1 cellular context compared by ENCODE assay signal in the genomic region with DNA sequence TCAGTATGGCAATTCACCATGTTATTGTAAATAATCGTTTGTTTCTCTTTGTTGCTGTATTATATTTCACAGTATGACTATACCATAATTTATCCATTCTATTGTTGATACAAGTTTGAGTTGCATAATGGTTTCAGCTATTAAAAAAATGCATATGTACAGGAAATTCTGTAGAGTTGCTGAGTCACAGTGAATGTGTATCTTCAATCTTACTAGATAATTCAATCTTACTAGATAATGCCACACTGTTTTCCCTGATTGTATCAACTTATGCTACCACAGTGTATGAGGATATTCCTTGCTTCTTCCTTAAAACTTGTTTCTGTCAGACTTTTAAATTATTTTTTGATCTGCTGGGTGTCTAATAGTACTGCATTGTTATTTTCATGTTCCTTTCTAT.
A peak's percentile ranks its signal among the peaks of the same experiment; 100 is the strongest.
TF ChIP-seq lines count a peak whose summit lies in the region.

No MANE protein-coding gene starts in this region.

TF ChIP-seq in K562, 482 proteins besides CTCF, POLR2A, EP300 and RAD21 (continued from another document and continues in another):
- no peak for TF ChIP-seq CHD7 (IDR thresholded peaks at IDR 0.05; ENCODE audit: low read depth, low read length)
- no peak for TF ChIP-seq MCM3 (IDR thresholded peaks at IDR 0.05)
- TF ChIP-seq ESRRA (IDR thresholded peaks at IDR 0.05; ENCODE audit: borderline replicate concordance, low read depth): no peak
- TF ChIP-seq SMARCA4 (IDR thresholded peaks at IDR 0.05): peak; percentile 84
- TF ChIP-seq FOS (IDR thresholded peaks at IDR 0.05; ENCODE audit: extremely low read depth, insufficient read length): no peak
- no peak for TF ChIP-seq NR2F6 (CRISPR knock-in tag; IDR thresholded peaks at IDR 0.05)
- TF ChIP-seq RB1 (IDR thresholded peaks at IDR 0.05; ENCODE audit: low read depth): no peak
- peak; percentile 32; the same call in 1 of the 2 replicates for TF ChIP-seq POLR2H (tag; IDR thresholded peaks at IDR 0.05; ENCODE audit: low read depth)
- TF ChIP-seq, protein P1, sequence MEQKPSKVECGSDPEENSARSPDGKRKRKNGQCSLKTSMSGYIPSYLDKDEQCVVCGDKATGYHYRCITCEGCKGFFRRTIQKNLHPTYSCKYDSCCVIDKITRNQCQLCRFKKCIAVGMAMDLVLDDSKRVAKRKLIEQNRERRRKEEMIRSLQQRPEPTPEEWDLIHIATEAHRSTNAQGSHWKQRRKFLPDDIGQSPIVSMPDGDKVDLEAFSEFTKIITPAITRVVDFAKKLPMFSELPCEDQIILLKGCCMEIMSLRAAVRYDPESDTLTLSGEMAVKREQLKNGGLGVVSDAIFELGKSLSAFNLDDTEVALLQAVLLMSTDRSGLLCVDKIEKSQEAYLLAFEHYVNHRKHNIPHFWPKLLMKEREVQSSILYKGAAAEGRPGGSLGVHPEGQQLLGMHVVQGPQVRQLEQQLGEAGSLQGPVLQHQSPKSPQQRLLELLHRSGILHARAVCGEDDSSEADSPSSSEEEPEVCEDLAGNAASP (IDR thresholded peaks at IDR 0.05): no peak
- TF ChIP-seq ZBTB33 (CRISPR knock-in tag; IDR thresholded peaks at IDR 0.05): no peak
- TF ChIP-seq GABPB2 (CRISPR knock-in tag; conservative IDR thresholded peaks at IDR 0.05): no peak
- TF ChIP-seq, protein P2, sequence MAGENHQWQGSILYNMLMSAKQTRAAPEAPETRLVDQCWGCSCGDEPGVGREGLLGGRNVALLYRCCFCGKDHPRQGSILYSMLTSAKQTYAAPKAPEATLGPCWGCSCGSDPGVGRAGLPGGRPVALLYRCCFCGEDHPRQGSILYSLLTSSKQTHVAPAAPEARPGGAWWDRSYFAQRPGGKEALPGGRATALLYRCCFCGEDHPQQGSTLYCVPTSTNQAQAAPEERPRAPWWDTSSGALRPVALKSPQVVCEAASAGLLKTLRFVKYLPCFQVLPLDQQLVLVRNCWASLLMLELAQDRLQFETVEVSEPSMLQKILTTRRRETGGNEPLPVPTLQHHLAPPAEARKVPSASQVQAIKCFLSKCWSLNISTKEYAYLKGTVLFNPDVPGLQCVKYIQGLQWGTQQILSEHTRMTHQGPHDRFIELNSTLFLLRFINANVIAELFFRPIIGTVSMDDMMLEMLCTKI (IDR thresholded peaks at IDR 0.05; ENCODE audit: partially characterized antibody): no peak
- no peak for TF ChIP-seq TCF7 (IDR thresholded peaks at IDR 0.05; ENCODE audit: borderline replicate concordance)
- no peak for TF ChIP-seq POLR2AphosphoS2 (IDR thresholded peaks at IDR 0.05; ENCODE audit: low read length)
- TF ChIP-seq SMARCC2 (IDR thresholded peaks at IDR 0.05; ENCODE audit: low read depth): peak; percentile 47; the same call in 1 of the 2 replicates
- TF ChIP-seq TEAD1 (CRISPR knock-in tag; IDR thresholded peaks at IDR 0.05): no peak
- TF ChIP-seq THRAP3 (IDR thresholded peaks at IDR 0.05; ENCODE audit: borderline replicate concordance): no peak
- TF ChIP-seq, protein P3, sequence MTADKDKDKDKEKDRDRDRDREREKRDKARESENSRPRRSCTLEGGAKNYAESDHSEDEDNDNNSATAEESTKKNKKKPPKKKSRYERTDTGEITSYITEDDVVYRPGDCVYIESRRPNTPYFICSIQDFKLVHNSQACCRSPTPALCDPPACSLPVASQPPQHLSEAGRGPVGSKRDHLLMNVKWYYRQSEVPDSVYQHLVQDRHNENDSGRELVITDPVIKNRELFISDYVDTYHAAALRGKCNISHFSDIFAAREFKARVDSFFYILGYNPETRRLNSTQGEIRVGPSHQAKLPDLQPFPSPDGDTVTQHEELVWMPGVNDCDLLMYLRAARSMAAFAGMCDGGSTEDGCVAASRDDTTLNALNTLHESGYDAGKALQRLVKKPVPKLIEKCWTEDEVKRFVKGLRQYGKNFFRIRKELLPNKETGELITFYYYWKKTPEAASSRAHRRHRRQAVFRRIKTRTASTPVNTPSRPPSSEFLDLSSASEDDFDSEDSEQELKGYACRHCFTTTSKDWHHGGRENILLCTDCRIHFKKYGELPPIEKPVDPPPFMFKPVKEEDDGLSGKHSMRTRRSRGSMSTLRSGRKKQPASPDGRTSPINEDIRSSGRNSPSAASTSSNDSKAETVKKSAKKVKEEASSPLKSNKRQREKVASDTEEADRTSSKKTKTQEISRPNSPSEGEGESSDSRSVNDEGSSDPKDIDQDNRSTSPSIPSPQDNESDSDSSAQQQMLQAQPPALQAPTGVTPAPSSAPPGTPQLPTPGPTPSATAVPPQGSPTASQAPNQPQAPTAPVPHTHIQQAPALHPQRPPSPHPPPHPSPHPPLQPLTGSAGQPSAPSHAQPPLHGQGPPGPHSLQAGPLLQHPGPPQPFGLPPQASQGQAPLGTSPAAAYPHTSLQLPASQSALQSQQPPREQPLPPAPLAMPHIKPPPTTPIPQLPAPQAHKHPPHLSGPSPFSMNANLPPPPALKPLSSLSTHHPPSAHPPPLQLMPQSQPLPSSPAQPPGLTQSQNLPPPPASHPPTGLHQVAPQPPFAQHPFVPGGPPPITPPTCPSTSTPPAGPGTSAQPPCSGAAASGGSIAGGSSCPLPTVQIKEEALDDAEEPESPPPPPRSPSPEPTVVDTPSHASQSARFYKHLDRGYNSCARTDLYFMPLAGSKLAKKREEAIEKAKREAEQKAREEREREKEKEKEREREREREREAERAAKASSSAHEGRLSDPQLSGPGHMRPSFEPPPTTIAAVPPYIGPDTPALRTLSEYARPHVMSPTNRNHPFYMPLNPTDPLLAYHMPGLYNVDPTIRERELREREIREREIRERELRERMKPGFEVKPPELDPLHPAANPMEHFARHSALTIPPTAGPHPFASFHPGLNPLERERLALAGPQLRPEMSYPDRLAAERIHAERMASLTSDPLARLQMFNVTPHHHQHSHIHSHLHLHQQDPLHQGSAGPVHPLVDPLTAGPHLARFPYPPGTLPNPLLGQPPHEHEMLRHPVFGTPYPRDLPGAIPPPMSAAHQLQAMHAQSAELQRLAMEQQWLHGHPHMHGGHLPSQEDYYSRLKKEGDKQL (CRISPR knock-in tag; IDR thresholded peaks at IDR 0.05; ENCODE audit: borderline replicate concordance): no peak
- TF ChIP-seq CGGBP1 (CRISPR knock-in tag; IDR thresholded peaks at IDR 0.05): no peak
- no peak for TF ChIP-seq ILF3 (IDR thresholded peaks at IDR 0.05; ENCODE audit: borderline replicate concordance)
- peak; percentile 92 for TF ChIP-seq C11orf30 (IDR thresholded peaks at IDR 0.05; ENCODE audit: low read depth)
- no peak for TF ChIP-seq ARID2 (IDR thresholded peaks at IDR 0.05)
- no peak for TF ChIP-seq ZNF695 (CRISPR knock-in tag; IDR thresholded peaks at IDR 0.05)
- TF ChIP-seq LARP7 (IDR thresholded peaks at IDR 0.05): no peak
- no peak for TF ChIP-seq BRCA1 (IDR thresholded peaks at IDR 0.05)
- TF ChIP-seq BRCA1 (CRISPR knock-in tag; IDR thresholded peaks at IDR 0.05): no peak
- TF ChIP-seq MAFK (IDR thresholded peaks at IDR 0.05; ENCODE audit: low read length): peak; percentile 82; the same call in 1 of the 2 replicates
- TF ChIP-seq RCOR1 (IDR thresholded peaks at IDR 0.05; ENCODE audit: borderline replicate concordance in 1 of 2, low read depth in 2 of 2, low read length in 2 of 2): peak in 1 of 2 experiments; percentile 40; a peak in 1 of 4 replicates
- no peak for TF ChIP-seq ZNF436 (CRISPR knock-in tag; IDR thresholded peaks at IDR 0.05)
- TF ChIP-seq CTBP1 (IDR thresholded peaks at IDR 0.05; ENCODE audit: borderline replicate concordance): no peak
- no peak for TF ChIP-seq PCBP1 (IDR thresholded peaks at IDR 0.05; ENCODE audit: low read depth, low read length, poor library complexity, severe bottlenecking)
- no peak for TF ChIP-seq KDM2B (CRISPR knock-in tag; IDR thresholded peaks at IDR 0.05)
- TF ChIP-seq ZNF232 (CRISPR knock-in tag; IDR thresholded peaks at IDR 0.05): no peak
- TF ChIP-seq GABPB1 (CRISPR knock-in tag; IDR thresholded peaks at IDR 0.05): no peak
- no peak for TF ChIP-seq MYBL2 (IDR thresholded peaks at IDR 0.05; ENCODE audit: low read depth)
- TF ChIP-seq MYBL2 (CRISPR knock-in tag; IDR thresholded peaks at IDR 0.05; ENCODE audit: borderline replicate concordance): no peak
- TF ChIP-seq SREBF2 (CRISPR knock-in tag; IDR thresholded peaks at IDR 0.05): no peak
- peak; percentile 34; the same call in 1 of the 2 replicates for TF ChIP-seq FOXJ2 (tag; IDR thresholded peaks at IDR 0.05)
- TF ChIP-seq GATAD2B (IDR thresholded peaks at IDR 0.05; ENCODE audit: borderline replicate concordance): peak; percentile 91
- TF ChIP-seq ELF4 (CRISPR knock-in tag; IDR thresholded peaks at IDR 0.05): no peak
